9 cellular contexts compared by ENCODE assay signal in genomic region chrX:12951590-12951965, GRCh38. TPM values are rescaled to one million over a fixed set of nuclear protein-coding genes. Genes with fewer than 3 reads are reported as not detected.
DNase-seq lines count a peak whose midpoint lies in the region; ATAC-seq and TF ChIP-seq lines count a peak whose summit lies in the region.
"Had no signal": no experiment of that assay in that cellular context is flagged by ENCODE, and none has a peak within 500 bp of the region (broad histone marks: within the 10 kb centered on the region; RNA-seq: fewer than 3 reads in every experiment).

No MANE protein-coding gene starts in this region.

- ATAC-seq in T-cell (replicated peaks in 1 of 4) (no peak), upper lobe of left lung (ENCODE audit: low FRiP score in 2 of 2) (no peak), GM21825 (IDR thresholded peaks at IDR 0.05; ENCODE audit: unreplicated experiment) (no peak)

- TF ChIP-seq EP300 in upper lobe of left lung (IDR thresholded peaks at IDR 0.05), result no peak

- TF ChIP-seq POLR2A in upper lobe of left lung (IDR thresholded peaks at IDR 0.05), result no peak

- POLR2A ChIA-PET in T-cell (lab: Charles Lee), result interaction anchor here (0.6 to 2.2 kb wide), 8 partner anchors 23 to 1909 kb away, joined by 3 to 9 read pairs (median 5); partner anchors contain the start of gene TMSB4X (in 1 of the 2)

- H3K27ac ChIP-seq in effector memory CD4-positive, alpha-beta T cell (ENCODE audit: insufficient read depth, low read length, poor library complexity, severe bottlenecking), result peak overlapping the region; percentile 86
- H3K27ac ChIP-seq in upper lobe of left lung, result peak overlapping the region; percentile 45 to 82 (median 71)
- H3K27ac ChIP-seq: KMS-11 had no signal

- no peaks in the 10 kb centered on the region for H3K27me3 ChIP-seq in effector memory CD4-positive, alpha-beta T cell (replicated peaks; ENCODE audit: control insufficient read depth, insufficient read depth, low read length, poor library complexity, severe bottlenecking)
- no peaks in the 10 kb centered on the region for H3K27me3 ChIP-seq in upper lobe of left lung

- peaks cover 81% of the 10 kb centered on the region for H3K4me1 Mint-ChIP-seq in activated naive CD4-positive, alpha-beta T cell treated with anti-CD3 and anti-CD28 coated beads for 36 hours (ENCODE audit: low read depth)
- peaks cover 92 to 96% (median 93%) of the 10 kb centered on the region in 3 donors for H3K4me1 Mint-ChIP-seq in T-cell

- CTCF ChIA-PET in activated naive CD4-positive, alpha-beta T cell treated with anti-CD3 and anti-CD28 coated beads for 36 hours (lab: Charles Lee), result interaction anchor here (0.7 to 12.3 kb wide), 6 partner anchors 21 to 140 kb away, joined by 3 to 125 read pairs (median 9); partner anchors contain the start of gene TMSB4X
- CTCF ChIA-PET in T-cell (lab: Charles Lee), result interaction anchor here (0.6 to 4.0 kb wide), 14 partner anchors 16 to 537 kb away, joined by 3 to 42 read pairs (median 5); partner anchors contain the start of gene TMSB4X (in 1 of the 2)

- WGBS in upper lobe of left lung, 2 donors, result 85 to 86% methylated on average over 5 of the region's 5 CpGs

- H3K27me3 Mint-ChIP-seq in activated naive CD4-positive, alpha-beta T cell treated with anti-CD3 and anti-CD28 coated beads for 36 hours (ENCODE audit: low read depth), result no peaks in the 10 kb centered on the region
- H3K27me3 Mint-ChIP-seq in T-cell, result no peaks in the 10 kb centered on the region

- no peaks in the 10 kb centered on the region for H3K36me3 Mint-ChIP-seq in activated naive CD4-positive, alpha-beta T cell treated with anti-CD3 and anti-CD28 coated beads for 36 hours (ENCODE audit: low read depth)
- no peaks in the 10 kb centered on the region for H3K36me3 Mint-ChIP-seq in T-cell

- H3K36me3 ChIP-seq in effector memory CD4-positive, alpha-beta T cell (ENCODE audit: control insufficient read depth, insufficient read depth, low read length), result no peaks in the 10 kb centered on the region
- H3K36me3 ChIP-seq in upper lobe of left lung, result no peaks in the 10 kb centered on the region

- no peaks in the 10 kb centered on the region for H3K9me3 Mint-ChIP-seq in activated naive CD4-positive, alpha-beta T cell treated with anti-CD3 and anti-CD28 coated beads for 36 hours
- H3K9me3 Mint-ChIP-seq in T-cell, result no peaks in the 10 kb centered on the region

- intact Hi-C loops in activated naive CD4-positive, alpha-beta T cell treated with anti-CD3 and anti-CD28 coated beads for 36 hours (cut with micrococcal nuclease), result loop anchor here (1.0 to 5.0 kb wide), 12 partner anchors 19 to 1189 kb away; partner anchors contain the start of genes OFD1, RAB9A, TCEANC and TRAPPC2

- H3K4me3 ChIP-seq in effector memory CD4-positive, alpha-beta T cell (ENCODE audit: insufficient read depth, low read depth, low read length, poor library complexity, severe bottlenecking), result no peak overlapping the region
- no peak overlapping the region for H3K4me3 ChIP-seq in upper lobe of left lung

- TF ChIP-seq CTCF in upper lobe of left lung (IDR thresholded peaks at IDR 0.05), result no peak

- peaks cover 68% of the 10 kb centered on the region for H3K4me1 ChIP-seq in effector memory CD4-positive, alpha-beta T cell (ENCODE audit: control insufficient read depth, insufficient read depth, low read length, poor library complexity, severe bottlenecking)
- H3K4me1 ChIP-seq in upper lobe of left lung, result peaks cover 5 to 77% (median 42%) of the 10 kb centered on the region in 4 donors

- H3K27ac Mint-ChIP-seq in activated naive CD4-positive, alpha-beta T cell treated with anti-CD3 and anti-CD28 coated beads for 36 hours, result peak overlapping the region; percentile 98
- H3K27ac Mint-ChIP-seq in T-cell, result peak overlapping the region; percentile 96 to 97

- DNase-seq in activated naive CD4-positive, alpha-beta T cell treated with anti-CD3 and anti-CD28 coated beads for 36 hours, result no peak
- DNase-seq in activated naive CD4-positive, alpha-beta T cell (lab: John Stamatoyannopoulos, UW), result no peak
- DNase-seq in T-cell (peak in 3 of 34 experiments; percentile 29 to 42 (median 37)), upper lobe of left lung (no peak), occipital lobe (lab: John Stamatoyannopoulos, UW) (no peak), GM19238 (ENCODE audit: insufficient read length, low spot score) (no peak)
- no peak for DNase-seq in effector memory CD4-positive, alpha-beta T cell

- peak overlapping the region; percentile 80 for H3K4me3 Mint-ChIP-seq in activated naive CD4-positive, alpha-beta T cell treated with anti-CD3 and anti-CD28 coated beads for 36 hours
- H3K4me3 Mint-ChIP-seq in T-cell, result peak overlapping the region; percentile 82 to 91 (median 86)

- no peaks in the 10 kb centered on the region for H3K9me3 ChIP-seq in effector memory CD4-positive, alpha-beta T cell (ENCODE audit: control insufficient read depth, low read length)
- H3K9me3 ChIP-seq in upper lobe of left lung, result no peaks in the 10 kb centered on the region

RNA-seq across cellular contexts. Expression of gene TMSB4X, which starts 23.3 kb away (rescaled TPM):
- total RNA-seq in activated naive CD4-positive, alpha-beta T cell treated with anti-CD3 and anti-CD28 coated beads for 36 hours, result 1,000 to 10,000 TPM; 5,535 to 5,691 TPM
- total RNA-seq in T-cell (1,000 to 10,000 TPM; 5,030 to 6,201 (median 5,880) TPM), upper lobe of left lung (1,000 to 10,000 TPM; 2,646 to 6,090 (median 4,792) TPM), occipital lobe (4,817 TPM)

RNA-seq across cellular contexts. Expression of gene TLR8, which starts 45.2 kb away (rescaled TPM):
- not detected for total RNA-seq in activated naive CD4-positive, alpha-beta T cell treated with anti-CD3 and anti-CD28 coated beads for 36 hours
- total RNA-seq in T-cell (not detected), upper lobe of left lung (10 to 100 TPM in 3 of 6 donors, 1 to 10 TPM in 3; 2.3 to 24.5 (median 9.3) TPM), occipital lobe (0.47 TPM)
